ENCODE assay signal across 10 cellular contexts in the genomic region with DNA sequence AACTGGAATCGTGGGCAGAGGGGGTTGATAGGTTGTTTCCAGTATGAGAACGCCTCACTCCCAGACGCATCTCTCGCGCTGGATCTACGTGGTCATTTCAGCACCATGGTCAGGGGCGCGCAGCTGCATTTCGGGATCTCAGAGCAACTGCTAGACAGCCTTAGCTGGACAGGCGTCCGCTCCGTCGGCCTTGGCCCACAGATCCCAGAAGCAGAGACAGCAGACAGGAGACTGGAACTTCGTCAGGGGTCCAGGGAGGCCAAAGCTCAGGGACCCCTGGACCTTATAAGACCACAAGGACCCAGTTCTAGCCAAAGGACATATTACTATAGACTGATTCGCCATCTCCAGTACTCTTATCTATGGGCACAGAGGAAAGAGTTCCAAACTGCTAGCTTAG. TPM values are rescaled to one million over a fixed set of nuclear protein-coding genes. Genes with fewer than 3 reads are reported as not detected.
DNase-seq lines count a peak whose midpoint lies in the region; ATAC-seq lines count a peak whose summit lies in the region.
"Had no signal": no experiment of that assay in that cellular context is flagged by ENCODE, and none has a peak within 500 bp of the region (broad histone marks: within the 10 kb centered on the region; RNA-seq: fewer than 3 reads in every experiment).

No MANE protein-coding gene starts in this region.

- no peaks in the 10 kb centered on the region for H3K4me1 ChIP-seq in right cardiac atrium (ENCODE audit: control insufficient read depth, insufficient read depth, low read length)

- H3K27ac ChIP-seq in right cardiac atrium (ENCODE audit: low read length) = no peak overlapping the region
- H3K27ac ChIP-seq: Peyer's patch had no signal

- peak; percentile 58 for DNase-seq in activated CD4-positive, alpha-beta T cell treated with anti-CD3 and anti-CD28 coated beads for 48 hours
- DNase-seq in activated CD4-positive, alpha-beta T cell treated with anti-CD3 and anti-CD28 coated beads for 4 hours = no peak
- peak; percentile 44 to 58 for DNase-seq in activated CD4-positive, alpha-beta T cell treated with anti-CD3 and anti-CD28 coated beads, Interleukin-2, amount 50 U/mL, for 48 hours
- DNase-seq in right cardiac atrium (peak; percentile 45 to 76 (median 75)), germinal center (ENCODE audit: low spot score) (no peak)
- DNase-seq in stimulated activated CD4-positive, alpha-beta T cell treated with anti-CD3 and anti-CD28 coated beads, Interleukin-4, amount 100 ng/mL, for 24 hours = peak; percentile 27
- DNase-seq: Peyer's patch had no signal

- WGBS in right cardiac atrium = 7% methylated on average over 15 of the region's 15 CpGs

- intact Hi-C loops in right cardiac atrium (cut with DNase I) = no loop called here

- H3K4me3 ChIP-seq in right cardiac atrium (ENCODE audit: low read length) = no peak overlapping the region
- H3K4me3 ChIP-seq: Peyer's patch had no signal

- ATAC-seq in right cardiac atrium = peak; percentile 32 to 44
- ATAC-seq in HG03175 (IDR thresholded peaks at IDR 0.05; ENCODE audit: unreplicated experiment) = no peak
- no peak for ATAC-seq in HG02870 (IDR thresholded peaks at IDR 0.05; ENCODE audit: unreplicated experiment)

- H3K9me3 ChIP-seq in right cardiac atrium (ENCODE audit: control insufficient read depth, low read length) = no peaks in the 10 kb centered on the region

- H3K27me3 ChIP-seq in right cardiac atrium (ENCODE audit: control insufficient read depth, insufficient read depth) = peaks cover 10% of the 10 kb centered on the region

RNA-seq across cellular contexts. Expression of a gene that starts 5.3 kb away (rescaled TPM):
- total RNA-seq in right cardiac atrium = not detected
- not detected for polyA plus RNA-seq in right cardiac atrium
- total RNA-seq: skeletal muscle tissue had no signal

Comparison
In these comparisons a context has a peak if more than half of its experiments do, and no peak if none do; other contexts are left out.
1. DNase-seq: peak in activated CD4-positive, alpha-beta T cell treated with anti-CD3 and anti-CD28 coated beads for 48 hours (single experiment), activated CD4-positive, alpha-beta T cell treated with anti-CD3 and anti-CD28 coated beads, Interleukin-2, amount 50 U/mL, for 48 hours (2 of 2), right cardiac atrium (3 of 3) and stimulated activated CD4-positive, alpha-beta T cell treated with anti-CD3 and anti-CD28 coated beads, Interleukin-4, amount 100 ng/mL, for 24 hours (single experiment); none in activated CD4-positive, alpha-beta T cell treated with anti-CD3 and anti-CD28 coated beads for 4 hours (0 of 2) and germinal center (single experiment).
2. ATAC-seq: peak in right cardiac atrium (2 of 2); none in HG03175 (single experiment) and HG02870 (single experiment).